Comparison of ENCODE assay signal across 8 cellular contexts in genomic region chr2:151826737-151827157, GRCh38. TPM values are rescaled to one million over a fixed set of nuclear protein-coding genes. Genes with fewer than 3 reads are reported as not detected.
DNase-seq lines count a peak whose midpoint lies in the region; FAIRE-seq and TF ChIP-seq lines count a peak whose summit lies in the region.

No MANE protein-coding gene starts in this region.

- CTCF ChIA-PET in endothelial cell of umbilical vein (lab: Charles Lee) (interaction anchor here (1.0 to 4.5 kb wide), 6 partner anchors 11 to 199 kb away, joined by 3 to 27 read pairs (median 4); no protein-coding TSS in a partner anchor), GM10248 (lab: Yijun Ruan, JAX) (interaction anchor here (0.9 to 2.6 kb wide), 6 partner anchors 10 to 197 kb away, joined by 3 to 8 read pairs (median 6); no protein-coding TSS in a partner anchor)

- H3K9ac ChIP-seq in endothelial cell of umbilical vein (replicated peaks; ENCODE audit: extremely low read depth, insufficient read depth, low read length) (peak overlapping the region; percentile 97), trophoblast cell (ENCODE audit: low read length) (no peak overlapping the region)

- peaks cover 12% of the 10 kb centered on the region for H3K79me1 ChIP-seq in trophoblast cell (ENCODE audit: low read length)

- H3K4me2 ChIP-seq in endothelial cell of umbilical vein (ENCODE audit: insufficient read depth, low read length) (peak overlapping the region; percentile 99), trophoblast cell (ENCODE audit: low read length) (peak overlapping the region; percentile 55)

- H2AFZ ChIP-seq in endothelial cell of umbilical vein (ENCODE audit: low read depth, low read length) (no peak overlapping the region), trophoblast cell (ENCODE audit: insufficient read depth, low read length, poor library complexity) (no peak overlapping the region)

- H3K4me1 ChIP-seq in endothelial cell of umbilical vein (ENCODE audit: control insufficient read depth, extremely low read depth, insufficient read depth, low read length) (peaks cover 33% of the 10 kb centered on the region), trophoblast cell (ENCODE audit: control insufficient read depth in 1 of 2, insufficient read depth in 2 of 2, low read length in 2 of 2) (peaks cover 3 to 12% of the 10 kb centered on the region in 2 experiments)

- H3K9me3 ChIP-seq in endothelial cell of umbilical vein (replicated peaks; ENCODE audit: control insufficient read depth, insufficient read depth, low read length) = no peaks in the 10 kb centered on the region
- peaks cover 2% of the 10 kb centered on the region for H3K9me3 ChIP-seq in trophoblast cell (ENCODE audit: insufficient read depth, low read depth, low read length)

- no peak overlapping the region for H4K8ac ChIP-seq in trophoblast cell (ENCODE audit: low read depth, low read length)

- H3K4ac ChIP-seq in trophoblast cell (ENCODE audit: low read depth, low read length) = peak overlapping the region; percentile 81

- H3K4me3 ChIP-seq in endothelial cell of umbilical vein (replicated peaks in 1 of 3; ENCODE audit: insufficient read depth in 1 of 3, low read depth in 1 of 3, low read length in 3 of 3) (peak overlapping the region; percentile 74 to 100 (median 99)), trophoblast cell (ENCODE audit: low read depth, low read length) (no peak overlapping the region)

- no peak overlapping the region for H4K91ac ChIP-seq in trophoblast cell (ENCODE audit: low read depth, low read length)

- no peak overlapping the region for H2BK120ac ChIP-seq in trophoblast cell (ENCODE audit: insufficient read depth, low read length, poor library complexity)

- intact Hi-C loops in endothelial cell of umbilical vein (cut with micrococcal nuclease) = loop anchor here (5.0 kb wide), 3 partner anchors 121 to 891 kb away; partner anchors contain the start of genes ARL6IP6 and PRPF40A

- TF ChIP-seq CTCF in endothelial cell of umbilical vein (IDR thresholded peaks at IDR 0.05; ENCODE audit: extremely low read depth in 1 of 2, insufficient read depth in 1 of 2, low read depth in 1 of 2, low read length in 2 of 2) (no peak), GM10248 (IDR thresholded peaks at IDR 0.05; ENCODE audit: control extremely low read depth, extremely low read depth, low read depth, missing control alignments) (no peak)

- peaks cover 3% of the 10 kb centered on the region for H4K20me1 ChIP-seq in endothelial cell of umbilical vein (replicated peaks; ENCODE audit: control insufficient read depth, extremely low read depth, insufficient read depth, low read length)

- H4K12ac ChIP-seq in trophoblast cell (ENCODE audit: low read depth, low read length) = no peak overlapping the region

- H3K79me2 ChIP-seq in endothelial cell of umbilical vein (ENCODE audit: control insufficient read depth, insufficient read depth, low read length) (peaks cover 64% of the 10 kb centered on the region), trophoblast cell (ENCODE audit: control insufficient read depth, insufficient read depth, low read length, poor library complexity) (peaks cover 14% of the 10 kb centered on the region)

- DNase-seq in NOMO-1 treated with DMSO at 0.1 percent for 48 hours (lab: John Stamatoyannopoulos, UW; ENCODE audit: unreplicated experiment) (peak; percentile 30), NOMO-1 treated with dmso at 0.1 percent for 144 hours (lab: John Stamatoyannopoulos, UW; ENCODE audit: unreplicated experiment) (no peak), RKO (ENCODE audit: low spot score) (peak; percentile 48), endothelial cell of umbilical vein (ENCODE audit: low read depth, low spot score) (peak; percentile 72), trophoblast cell (no peak), GM10248 (ENCODE audit: extremely low spot score) (no peak), substantia nigra (lab: John Stamatoyannopoulos, UW) (no peak), NCI-H1417 treated with DMSO at 0.1 percent for 48 hours (lab: John Stamatoyannopoulos, UW) (no peak)

- H3K23ac ChIP-seq in trophoblast cell (ENCODE audit: low read length) = no peak overlapping the region

- no peak overlapping the region for H3K18ac ChIP-seq in trophoblast cell (ENCODE audit: low read length)

- H3K9me1 ChIP-seq in endothelial cell of umbilical vein (replicated peaks; ENCODE audit: control insufficient read depth, extremely low read depth, insufficient read depth, low read length) = no peaks in the 10 kb centered on the region

- H2AK5ac ChIP-seq in trophoblast cell (ENCODE audit: low read length) = no peak overlapping the region

- H3K27me3 ChIP-seq in endothelial cell of umbilical vein (ENCODE audit: control insufficient read depth in 2 of 2, insufficient read depth in 2 of 2, low read length in 2 of 2) = no peaks in the 10 kb centered on the region
- no peaks in the 10 kb centered on the region for H3K27me3 ChIP-seq in trophoblast cell (ENCODE audit: insufficient read depth, low read length)

- no CpG with 5 or more reads among the region's 6 CpGs for WGBS in trophoblast cell (ENCODE audit: extremely low coverage, insufficient coverage, insufficient read length)

- BruUV-seq in endothelial cell of umbilical vein (replicated peaks; lab: Mats Ljungman, UMichigan) = TSS peak; percentile 24

- H2BK5ac ChIP-seq in trophoblast cell (ENCODE audit: low read depth, low read length, poor library complexity) = no peak overlapping the region

- no peak for TF ChIP-seq POLR2A in endothelial cell of umbilical vein (IDR thresholded peaks at IDR 0.05; ENCODE audit: low read depth, low read length)

- dilution Hi-C loops in endothelial cell of umbilical vein (cut with MboI; ENCODE audit: extremely low pct_ligation_motif_present, low sequenced_read_pairs) = no loop called here

- H3K14ac ChIP-seq in trophoblast cell (ENCODE audit: low read length) = no peak overlapping the region

- POLR2A ChIA-PET in endothelial cell of umbilical vein (lab: Charles Lee) = no interaction called here
- POLR2A ChIA-PET in GM10248 (lab: Yijun Ruan, JAX) = no interaction called here

- no peak overlapping the region for H2BK12ac ChIP-seq in trophoblast cell (ENCODE audit: low read length)

- H3K27ac ChIP-seq in endothelial cell of umbilical vein (ENCODE audit: insufficient read depth, low read depth, low read length) (peak overlapping the region; percentile 89), trophoblast cell (ENCODE audit: low read depth, low read length) (no peak overlapping the region), substantia nigra (ENCODE audit: low read depth, low read length, poor library complexity, severe bottlenecking) (no peak overlapping the region)

- FAIRE-seq in endothelial cell of umbilical vein (lab: Jason Lieb, UNC) = peak; percentile 4

- H3K36me3 ChIP-seq in endothelial cell of umbilical vein (ENCODE audit: control insufficient read depth in 2 of 2, extremely low read depth in 1 of 2, insufficient read depth in 2 of 2, low read length in 2 of 2) = no peaks in the 10 kb centered on the region
- H3K36me3 ChIP-seq in trophoblast cell (ENCODE audit: control insufficient read depth in 1 of 2, insufficient read depth in 2 of 2, low read length in 2 of 2) = no peaks in the 10 kb centered on the region

TF ChIP-seq in endothelial cell of umbilical vein, 7 proteins besides CTCF, POLR2A, EP300 and RAD21:
- TF ChIP-seq POLR2AphosphoS5 (IDR thresholded peaks at IDR 0.05; ENCODE audit: insufficient read depth, low read depth, low read length) (no peak), FOS (IDR thresholded peaks at IDR 0.05; ENCODE audit: borderline replicate concordance, insufficient read depth, low read length) (no peak), GATA2 (IDR thresholded peaks at IDR 0.05; ENCODE audit: insufficient read depth, insufficient read length, low read depth, low read length) (no peak), MYC (IDR thresholded peaks at IDR 0.05; ENCODE audit: low read depth, low read length) (no peak), EZH2 (IDR thresholded peaks at IDR 0.05; ENCODE audit: borderline replicate concordance, low read depth, low read length, severe bottlenecking) (no peak), JUN (IDR thresholded peaks at IDR 0.05; ENCODE audit: borderline replicate concordance, insufficient read depth, insufficient read length, low read depth) (no peak), MAX (IDR thresholded peaks at IDR 0.05; ENCODE audit: insufficient read depth, insufficient read length) (no peak)

RNA-seq across cellular contexts. Expression of gene ARL5A, which starts 1.5 kb away (rescaled TPM):
- total RNA-seq in endothelial cell of umbilical vein = 73.2 and 77.5 TPM in 2 replicates
- 18.0 and 25.8 TPM in 2 replicates for polyA plus RNA-seq in endothelial cell of umbilical vein
- polyA plus RNA-seq in endothelial cell of umbilical vein (2011; cell fraction: cytosol; rRNA removed) = 32.8 and 41.4 TPM in 2 replicates
- 27.4 and 29.4 TPM in 2 replicates for polyA plus RNA-seq in endothelial cell of umbilical vein (2011; cell fraction: nucleus; rRNA removed)
- polyA plus RNA-seq in endothelial cell of umbilical vein (2012) = 38.7 and 49.2 TPM in 2 replicates
- 52.0 and 64.5 TPM in 2 replicates for polyA minus RNA-seq in endothelial cell of umbilical vein
- 11.6 TPM for polyA minus RNA-seq in endothelial cell of umbilical vein (2011; cell fraction: cytosol; rRNA and poly(A)+ RNA removed)
- 52.4 and 67.5 TPM in 2 replicates for polyA minus RNA-seq in endothelial cell of umbilical vein (2011; cell fraction: nucleus; rRNA and poly(A)+ RNA removed)
- 101 and 104 TPM in 2 replicates for polyA plus RNA-seq in trophoblast cell (2013)

Comparison
In these comparisons a context has a peak if more than half of its experiments do, and no peak if none do; other contexts are left out.
1. DNase-seq: peak in NOMO-1 treated with DMSO at 0.1 percent for 48 hours (single experiment), RKO (single experiment) and endothelial cell of umbilical vein (single experiment); none in NOMO-1 treated with dmso at 0.1 percent for 144 hours (single experiment), trophoblast cell (0 of 2), GM10248 (single experiment), substantia nigra (0 of 49) and NCI-H1417 treated with DMSO at 0.1 percent for 48 hours (single experiment).